Comparison of ENCODE assay signal across 1 cellular context in the genomic region with DNA sequence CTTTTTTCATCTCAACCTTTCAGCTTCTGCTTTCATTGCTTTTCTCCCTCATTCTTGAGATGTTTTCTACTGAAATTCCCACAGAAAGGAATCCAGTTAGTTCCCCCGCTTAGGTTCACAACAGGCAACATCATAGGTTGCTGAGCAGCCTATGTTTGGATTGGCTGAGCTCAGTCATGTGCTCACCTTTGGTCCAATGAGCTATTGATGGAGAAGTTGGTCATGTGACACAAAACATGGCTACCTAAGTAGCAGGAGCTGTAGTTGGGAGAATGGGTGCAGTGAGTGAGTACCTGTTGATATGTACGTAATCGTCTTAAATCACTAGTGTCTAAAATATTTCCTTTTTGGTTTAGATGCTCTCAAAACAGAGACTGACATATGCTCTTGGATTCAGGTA.
TF ChIP-seq lines count a peak whose summit lies in the region.

No MANE protein-coding gene starts in this region.

TF ChIP-seq in K562, 482 proteins besides CTCF, POLR2A, EP300 and RAD21 (continued from another document):
- TF ChIP-seq, protein P1, sequence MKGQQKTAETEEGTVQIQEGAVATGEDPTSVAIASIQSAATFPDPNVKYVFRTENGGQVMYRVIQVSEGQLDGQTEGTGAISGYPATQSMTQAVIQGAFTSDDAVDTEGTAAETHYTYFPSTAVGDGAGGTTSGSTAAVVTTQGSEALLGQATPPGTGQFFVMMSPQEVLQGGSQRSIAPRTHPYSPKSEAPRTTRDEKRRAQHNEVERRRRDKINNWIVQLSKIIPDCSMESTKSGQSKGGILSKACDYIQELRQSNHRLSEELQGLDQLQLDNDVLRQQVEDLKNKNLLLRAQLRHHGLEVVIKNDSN (CRISPR knock-in tag; IDR thresholded peaks at IDR 0.05) = peak; percentile 42; the same call in 1 of the 2 replicates
